Comparison of ENCODE assay signal across 1 cellular context in genomic region chr9:14362175-14362574, GRCh38.
TF ChIP-seq lines count a peak whose summit lies in the region.

No MANE protein-coding gene starts in this region.

TF ChIP-seq in SK-N-SH, 30 proteins besides CTCF, POLR2A, EP300 and RAD21 (continued from another document):
- TF ChIP-seq ZBTB33 (IDR thresholded peaks at IDR 0.05; ENCODE audit: borderline replicate concordance, low read depth) (no peak), FOXM1 (IDR thresholded peaks at IDR 0.05; ENCODE audit: low read depth) (no peak)
